In genomic region chr6:149717255-149717587, GRCh38 we compare ENCODE assay signal across 8 cellular contexts. TPM values are rescaled to one million over a fixed set of nuclear protein-coding genes. Genes with fewer than 3 reads are reported as not detected.
DNase-seq lines count a peak whose midpoint lies in the region; ATAC-seq and TF ChIP-seq lines count a peak whose summit lies in the region.

No MANE protein-coding gene starts in this region.

- ATAC-seq in T-cell (replicated peaks in 1 of 4): no peak
- no peak for ATAC-seq in stimulated activated effector memory CD8-positive, alpha-beta T cell treated with anti-CD3 and anti-CD28 coated beads, Interleukin-12 subunit alpha, Interleukin-12 subunit beta, amount 100 ng/mL, for 72 hours
- ATAC-seq in HG03025 (IDR thresholded peaks at IDR 0.05; ENCODE audit: low FRiP score, unreplicated experiment): no peak

- peaks cover 2% of the 10 kb centered on the region for H3K36me3 Mint-ChIP-seq in T-cell
- H3K36me3 Mint-ChIP-seq in stimulated activated effector memory CD8-positive, alpha-beta T cell treated with anti-CD3 and anti-CD28 coated beads, Interleukin-12 subunit alpha, Interleukin-12 subunit beta, amount 100 ng/mL, for 72 hours: peaks cover 47% of the 10 kb centered on the region

- peak; percentile 38 for DNase-seq in NCI-H2227 treated with DMSO at 0.1 percent for 48 hours (lab: John Stamatoyannopoulos, UW)
- DNase-seq in NCI-H2227 (lab: John Stamatoyannopoulos, UW; ENCODE audit: unreplicated experiment): no peak
- no peak for DNase-seq in T-cell
- DNase-seq in right atrium auricular region (ENCODE audit: low spot score): no peak
- no peak for DNase-seq in stimulated activated effector memory CD8-positive, alpha-beta T cell treated with anti-CD3 and anti-CD28 coated beads, Interleukin-12 subunit alpha, Interleukin-12 subunit beta, amount 100 ng/mL, for 72 hours (ENCODE audit: low spot score in 2 of 2)
- DNase-seq in activated CD4-positive, CD25-positive, alpha-beta regulatory T cell treated with anti-CD3 and anti-CD28 coated beads, Interleukin-2, amount 50 U/mL, for 72 hours: no peak
- DNase-seq in activated effector memory CD4-positive, alpha-beta T cell treated with anti-CD3 and anti-CD28 coated beads, Interleukin-2, amount 50 U/mL, for 16 hours: no peak

- H3K4me3 ChIP-seq in right atrium auricular region: peak overlapping the region; percentile 73 to 93

- H3K4me1 Mint-ChIP-seq in T-cell: peaks cover 40 to 52% (median 41%) of the 10 kb centered on the region in 3 donors
- H3K4me1 Mint-ChIP-seq in stimulated activated effector memory CD8-positive, alpha-beta T cell treated with anti-CD3 and anti-CD28 coated beads, Interleukin-12 subunit alpha, Interleukin-12 subunit beta, amount 100 ng/mL, for 72 hours: peaks cover 8% of the 10 kb centered on the region

- H3K36me3 ChIP-seq in right atrium auricular region: no peaks in the 10 kb centered on the region

- H3K27ac Mint-ChIP-seq in T-cell: peak overlapping the region; percentile 89 to 95
- H3K27ac Mint-ChIP-seq in stimulated activated effector memory CD8-positive, alpha-beta T cell treated with anti-CD3 and anti-CD28 coated beads, Interleukin-12 subunit alpha, Interleukin-12 subunit beta, amount 100 ng/mL, for 72 hours: peak overlapping the region; percentile 99

- TF ChIP-seq CTCF in right atrium auricular region (IDR thresholded peaks at IDR 0.05): no peak

- H3K4me1 ChIP-seq in right atrium auricular region: peaks cover 0 to 31% of the 10 kb centered on the region in 2 donors

- no peaks in the 10 kb centered on the region for H3K9me3 Mint-ChIP-seq in T-cell
- no peaks in the 10 kb centered on the region for H3K9me3 Mint-ChIP-seq in stimulated activated effector memory CD8-positive, alpha-beta T cell treated with anti-CD3 and anti-CD28 coated beads, Interleukin-12 subunit alpha, Interleukin-12 subunit beta, amount 100 ng/mL, for 72 hours

- H3K4me3 Mint-ChIP-seq in T-cell: peak overlapping the region; percentile 94 to 97 (median 96)
- peak overlapping the region; percentile 91 for H3K4me3 Mint-ChIP-seq in stimulated activated effector memory CD8-positive, alpha-beta T cell treated with anti-CD3 and anti-CD28 coated beads, Interleukin-12 subunit alpha, Interleukin-12 subunit beta, amount 100 ng/mL, for 72 hours

- no peaks in the 10 kb centered on the region for H3K9me3 ChIP-seq in right atrium auricular region

- no peaks in the 10 kb centered on the region for H3K27me3 Mint-ChIP-seq in T-cell

- peak overlapping the region; percentile 97 to 100 for H3K27ac ChIP-seq in right atrium auricular region

- POLR2A ChIA-PET in T-cell (lab: Charles Lee): interaction anchor here (0.6 to 2.3 kb wide), 5 partner anchors 13 to 32 kb away, joined by 3 to 8 read pairs (median 6); partner anchors contain the start of gene PCMT1 (in 1 of the 2)

- CTCF ChIA-PET in T-cell (lab: Charles Lee): interaction anchor here in 1 of 2 donors (0.6 to 1.9 kb wide), 5 partner anchors 12 to 233 kb away, joined by 3 to 16 read pairs (median 5); partner anchors contain the start of genes NUP43, PPIL4 and ZC3H12D

- no peaks in the 10 kb centered on the region for H3K27me3 ChIP-seq in right atrium auricular region

RNA-seq across cellular contexts. Expression of gene LATS1, which starts 0.7 kb away (rescaled TPM):
- 10 to 100 TPM; 38.0 to 43.3 (median 39.2) TPM for total RNA-seq in T-cell
- total RNA-seq in right atrium auricular region: 10 to 100 TPM; 10.5 to 13.7 TPM

RNA-seq across cellular contexts. Expression of gene NUP43, which starts 29.1 kb away (rescaled TPM):
- total RNA-seq in T-cell: 10 to 100 TPM; 14.6 to 53.5 (median 46.0) TPM
- 10 to 100 TPM; 10.8 to 13.3 TPM for total RNA-seq in right atrium auricular region

RNA-seq across cellular contexts. Expression of gene PCMT1, which starts 32.3 kb away (rescaled TPM):
- 10 to 100 TPM; 33.9 to 63.1 (median 53.1) TPM for total RNA-seq in T-cell
- total RNA-seq in right atrium auricular region: 100 to 1,000 TPM in 1 of 2 donors, 10 to 100 TPM in 1; 99.8 to 106 TPM
